Comparison of ENCODE assay signal across 1 cellular context in the genomic region with DNA sequence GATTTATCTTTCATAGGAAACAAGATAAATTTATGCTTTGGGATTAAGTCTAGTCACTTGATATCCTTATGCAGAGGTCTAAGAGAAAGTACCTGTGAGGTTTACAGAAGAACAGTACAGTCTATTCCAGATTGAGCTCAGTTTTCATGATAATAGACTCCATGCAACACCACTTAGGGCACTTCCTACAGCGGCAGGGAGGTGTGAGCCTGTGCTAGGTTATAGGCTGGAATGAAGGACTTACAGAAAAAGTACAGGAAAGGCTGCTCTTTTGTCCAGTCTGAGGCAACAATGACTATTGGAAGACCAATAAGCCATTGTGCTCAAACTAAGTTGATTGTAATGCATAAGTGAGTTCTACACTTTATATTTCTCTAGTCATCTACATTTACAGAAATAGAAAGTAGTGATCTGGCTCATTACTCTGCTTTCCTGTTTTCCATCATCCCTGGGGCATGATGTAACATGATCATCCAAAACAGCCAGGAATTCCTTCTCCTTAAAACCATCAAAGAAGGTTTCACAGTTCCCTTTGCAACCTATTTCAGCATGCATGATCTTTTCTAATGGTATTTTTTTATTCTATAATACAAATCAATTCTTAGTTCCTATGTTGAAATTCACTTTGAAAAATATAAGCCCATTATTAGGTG.
TF ChIP-seq lines count a peak whose summit lies in the region.

No MANE protein-coding gene starts in this region.

TF ChIP-seq in WTC11, 78 proteins besides CTCF, POLR2A, EP300 and RAD21 (continued from another document):
- no peak for TF ChIP-seq ZNF219 (CRISPR knock-in tag; IDR thresholded peaks at IDR 0.05; ENCODE audit: borderline replicate concordance)
- no peak for TF ChIP-seq ZNF263 (CRISPR knock-in tag; IDR thresholded peaks at IDR 0.05; ENCODE audit: low read depth)
- TF ChIP-seq SMAD3 (CRISPR knock-in tag; IDR thresholded peaks at IDR 0.05; ENCODE audit: borderline replicate concordance), result no peak
- TF ChIP-seq, protein P1, sequence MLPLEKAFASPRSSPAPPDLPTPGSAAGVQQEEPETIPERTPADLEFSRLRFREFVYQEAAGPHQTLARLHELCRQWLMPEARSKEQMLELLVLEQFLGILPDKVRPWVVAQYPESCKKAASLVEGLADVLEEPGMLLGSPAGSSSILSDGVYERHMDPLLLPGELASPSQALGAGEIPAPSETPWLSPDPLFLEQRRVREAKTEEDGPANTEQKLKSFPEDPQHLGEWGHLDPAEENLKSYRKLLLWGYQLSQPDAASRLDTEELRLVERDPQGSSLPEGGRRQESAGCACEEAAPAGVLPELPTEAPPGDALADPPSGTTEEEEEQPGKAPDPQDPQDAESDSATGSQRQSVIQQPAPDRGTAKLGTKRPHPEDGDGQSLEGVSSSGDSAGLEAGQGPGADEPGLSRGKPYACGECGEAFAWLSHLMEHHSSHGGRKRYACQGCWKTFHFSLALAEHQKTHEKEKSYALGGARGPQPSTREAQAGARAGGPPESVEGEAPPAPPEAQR (CRISPR knock-in tag; IDR thresholded peaks at IDR 0.05), result no peak
- TF ChIP-seq, protein P2, sequence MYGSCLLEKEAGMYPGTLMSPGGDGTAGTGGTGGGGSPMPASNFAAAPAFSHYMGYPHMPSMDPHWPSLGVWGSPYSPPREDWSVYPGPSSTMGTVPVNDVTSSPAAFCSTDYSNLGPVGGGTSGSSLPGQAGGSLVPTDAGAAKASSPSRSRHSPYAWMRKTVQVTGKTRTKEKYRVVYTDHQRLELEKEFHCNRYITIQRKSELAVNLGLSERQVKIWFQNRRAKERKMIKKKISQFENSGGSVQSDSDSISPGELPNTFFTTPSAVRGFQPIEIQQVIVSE (CRISPR knock-in tag; IDR thresholded peaks at IDR 0.05; ENCODE audit: borderline replicate concordance), result no peak
- TF ChIP-seq, protein P3, sequence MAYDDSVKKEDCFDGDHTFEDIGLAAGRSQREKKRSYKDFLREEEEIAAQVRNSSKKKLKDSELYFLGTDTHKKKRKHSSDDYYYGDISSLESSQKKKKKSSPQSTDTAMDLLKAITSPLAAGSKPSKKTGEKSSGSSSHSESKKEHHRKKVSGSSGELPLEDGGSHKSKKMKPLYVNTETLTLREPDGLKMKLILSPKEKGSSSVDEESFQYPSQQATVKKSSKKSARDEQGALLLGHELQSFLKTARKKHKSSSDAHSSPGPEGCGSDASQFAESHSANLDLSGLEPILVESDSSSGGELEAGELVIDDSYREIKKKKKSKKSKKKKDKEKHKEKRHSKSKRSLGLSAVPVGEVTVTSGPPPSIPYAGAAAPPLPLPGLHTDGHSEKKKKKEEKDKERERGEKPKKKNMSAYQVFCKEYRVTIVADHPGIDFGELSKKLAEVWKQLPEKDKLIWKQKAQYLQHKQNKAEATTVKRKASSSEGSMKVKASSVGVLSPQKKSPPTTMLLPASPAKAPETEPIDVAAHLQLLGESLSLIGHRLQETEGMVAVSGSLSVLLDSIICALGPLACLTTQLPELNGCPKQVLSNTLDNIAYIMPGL (CRISPR knock-in tag; IDR thresholded peaks at IDR 0.05), result no peak
- TF ChIP-seq, protein P4, sequence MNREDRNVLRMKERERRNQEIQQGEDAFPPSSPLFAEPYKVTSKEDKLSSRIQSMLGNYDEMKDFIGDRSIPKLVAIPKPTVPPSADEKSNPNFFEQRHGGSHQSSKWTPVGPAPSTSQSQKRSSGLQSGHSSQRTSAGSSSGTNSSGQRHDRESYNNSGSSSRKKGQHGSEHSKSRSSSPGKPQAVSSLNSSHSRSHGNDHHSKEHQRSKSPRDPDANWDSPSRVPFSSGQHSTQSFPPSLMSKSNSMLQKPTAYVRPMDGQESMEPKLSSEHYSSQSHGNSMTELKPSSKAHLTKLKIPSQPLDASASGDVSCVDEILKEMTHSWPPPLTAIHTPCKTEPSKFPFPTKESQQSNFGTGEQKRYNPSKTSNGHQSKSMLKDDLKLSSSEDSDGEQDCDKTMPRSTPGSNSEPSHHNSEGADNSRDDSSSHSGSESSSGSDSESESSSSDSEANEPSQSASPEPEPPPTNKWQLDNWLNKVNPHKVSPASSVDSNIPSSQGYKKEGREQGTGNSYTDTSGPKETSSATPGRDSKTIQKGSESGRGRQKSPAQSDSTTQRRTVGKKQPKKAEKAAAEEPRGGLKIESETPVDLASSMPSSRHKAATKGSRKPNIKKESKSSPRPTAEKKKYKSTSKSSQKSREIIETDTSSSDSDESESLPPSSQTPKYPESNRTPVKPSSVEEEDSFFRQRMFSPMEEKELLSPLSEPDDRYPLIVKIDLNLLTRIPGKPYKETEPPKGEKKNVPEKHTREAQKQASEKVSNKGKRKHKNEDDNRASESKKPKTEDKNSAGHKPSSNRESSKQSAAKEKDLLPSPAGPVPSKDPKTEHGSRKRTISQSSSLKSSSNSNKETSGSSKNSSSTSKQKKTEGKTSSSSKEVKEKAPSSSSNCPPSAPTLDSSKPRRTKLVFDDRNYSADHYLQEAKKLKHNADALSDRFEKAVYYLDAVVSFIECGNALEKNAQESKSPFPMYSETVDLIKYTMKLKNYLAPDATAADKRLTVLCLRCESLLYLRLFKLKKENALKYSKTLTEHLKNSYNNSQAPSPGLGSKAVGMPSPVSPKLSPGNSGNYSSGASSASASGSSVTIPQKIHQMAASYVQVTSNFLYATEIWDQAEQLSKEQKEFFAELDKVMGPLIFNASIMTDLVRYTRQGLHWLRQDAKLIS (CRISPR knock-in tag; IDR thresholded peaks at IDR 0.05; ENCODE audit: borderline replicate concordance), result no peak
- TF ChIP-seq, protein P5, sequence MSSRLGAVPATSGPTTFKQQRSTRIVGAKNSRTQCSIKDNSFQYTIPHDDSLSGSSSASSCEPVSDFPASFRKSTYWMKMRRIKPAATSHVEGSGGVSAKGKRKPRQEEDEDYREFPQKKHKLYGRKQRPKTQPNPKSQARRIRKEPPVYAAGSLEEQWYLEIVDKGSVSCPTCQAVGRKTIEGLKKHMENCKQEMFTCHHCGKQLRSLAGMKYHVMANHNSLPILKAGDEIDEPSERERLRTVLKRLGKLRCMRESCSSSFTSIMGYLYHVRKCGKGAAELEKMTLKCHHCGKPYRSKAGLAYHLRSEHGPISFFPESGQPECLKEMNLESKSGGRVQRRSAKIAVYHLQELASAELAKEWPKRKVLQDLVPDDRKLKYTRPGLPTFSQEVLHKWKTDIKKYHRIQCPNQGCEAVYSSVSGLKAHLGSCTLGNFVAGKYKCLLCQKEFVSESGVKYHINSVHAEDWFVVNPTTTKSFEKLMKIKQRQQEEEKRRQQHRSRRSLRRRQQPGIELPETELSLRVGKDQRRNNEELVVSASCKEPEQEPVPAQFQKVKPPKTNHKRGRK (CRISPR knock-in tag; IDR thresholded peaks at IDR 0.05; ENCODE audit: borderline replicate concordance), result no peak
TF ChIP-seq in WTC11: peak in this region for 0.
